ENCODE assay signal across 1 cellular context in genomic region chr5:102865510-102866314, GRCh38.
TF ChIP-seq lines count a peak whose summit lies in the region.

No MANE protein-coding gene starts in this region.

TF ChIP-seq in HEK293, 187 proteins besides CTCF, POLR2A, EP300 and RAD21 (continued from another document and continues in another):
- TF ChIP-seq ZBTB11 (tag by site-specific recombination; conservative IDR thresholded peaks at IDR 0.05; ENCODE audit: low read depth) = peak; percentile 22; the same call in 1 of the 2 replicates
- no peak for TF ChIP-seq ZNF174 (tag by site-specific recombination; IDR thresholded peaks at IDR 0.05)
- TF ChIP-seq ZNF121 (tag by site-specific recombination; IDR thresholded peaks at IDR 0.05) = 0 out of 2 replicates have a peak, but pooled peaks have one; percentile 18
- TF ChIP-seq GFI1B (tag by site-specific recombination; IDR thresholded peaks at IDR 0.05) = peak; percentile 70; the same call in 1 of the 2 replicates
- no peak for TF ChIP-seq IKZF3 (tag by site-specific recombination; IDR thresholded peaks at IDR 0.05)
- peak; percentile 58 for TF ChIP-seq ZIC2 (tag by site-specific recombination; IDR thresholded peaks at IDR 0.05)
- TF ChIP-seq, protein P1, sequence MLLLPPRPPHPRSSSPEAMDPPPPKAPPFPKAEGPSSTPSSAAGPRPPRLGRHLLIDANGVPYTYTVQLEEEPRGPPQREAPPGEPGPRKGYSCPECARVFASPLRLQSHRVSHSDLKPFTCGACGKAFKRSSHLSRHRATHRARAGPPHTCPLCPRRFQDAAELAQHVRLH (tag by site-specific recombination; IDR thresholded peaks at IDR 0.05) = no peak
- no peak for TF ChIP-seq ZNF645 (tag by site-specific recombination; IDR thresholded peaks at IDR 0.05)
- TF ChIP-seq ZNF398 (tag by site-specific recombination; IDR thresholded peaks at IDR 0.05) = peak; percentile 51
- no peak for TF ChIP-seq ZNF391 (tag by site-specific recombination; IDR thresholded peaks at IDR 0.05; ENCODE audit: borderline replicate concordance, low read depth)
- 0 out of 2 replicates have a peak, but pooled peaks have one; percentile 56 for TF ChIP-seq ZNF2 (tag by site-specific recombination; IDR thresholded peaks at IDR 0.05)
- no peak for TF ChIP-seq ZNF664 (tag by site-specific recombination; IDR thresholded peaks at IDR 0.05)
- TF ChIP-seq ZNF791 (tag by site-specific recombination; IDR thresholded peaks at IDR 0.05) = no peak
- no peak for TF ChIP-seq HOXC10 (CRISPR knock-in tag; IDR thresholded peaks at IDR 0.05)
- no peak for TF ChIP-seq ZNF148 (tag by site-specific recombination; IDR thresholded peaks at IDR 0.05; ENCODE audit: borderline replicate concordance)
- TF ChIP-seq KLF8 (tag by site-specific recombination; IDR thresholded peaks at IDR 0.05) = no peak
- peak; percentile 72; the same call in 1 of the 2 replicates for TF ChIP-seq SP7 (tag by site-specific recombination; IDR thresholded peaks at IDR 0.05)
- peak; percentile 81 for TF ChIP-seq PRDM1 (tag by site-specific recombination; IDR thresholded peaks at IDR 0.05)
- TF ChIP-seq SCRT1 (tag by site-specific recombination; IDR thresholded peaks at IDR 0.05; ENCODE audit: borderline replicate concordance) = no peak
- TF ChIP-seq ZNF449 (tag by site-specific recombination; IDR thresholded peaks at IDR 0.05) = peak; percentile 100
- no peak for TF ChIP-seq ZBTB7A (tag by site-specific recombination; IDR thresholded peaks at IDR 0.05; ENCODE audit: low read depth)
- TF ChIP-seq ZNF660 (tag by site-specific recombination; IDR thresholded peaks at IDR 0.05) = peak; percentile 90
- TF ChIP-seq, protein P2, sequence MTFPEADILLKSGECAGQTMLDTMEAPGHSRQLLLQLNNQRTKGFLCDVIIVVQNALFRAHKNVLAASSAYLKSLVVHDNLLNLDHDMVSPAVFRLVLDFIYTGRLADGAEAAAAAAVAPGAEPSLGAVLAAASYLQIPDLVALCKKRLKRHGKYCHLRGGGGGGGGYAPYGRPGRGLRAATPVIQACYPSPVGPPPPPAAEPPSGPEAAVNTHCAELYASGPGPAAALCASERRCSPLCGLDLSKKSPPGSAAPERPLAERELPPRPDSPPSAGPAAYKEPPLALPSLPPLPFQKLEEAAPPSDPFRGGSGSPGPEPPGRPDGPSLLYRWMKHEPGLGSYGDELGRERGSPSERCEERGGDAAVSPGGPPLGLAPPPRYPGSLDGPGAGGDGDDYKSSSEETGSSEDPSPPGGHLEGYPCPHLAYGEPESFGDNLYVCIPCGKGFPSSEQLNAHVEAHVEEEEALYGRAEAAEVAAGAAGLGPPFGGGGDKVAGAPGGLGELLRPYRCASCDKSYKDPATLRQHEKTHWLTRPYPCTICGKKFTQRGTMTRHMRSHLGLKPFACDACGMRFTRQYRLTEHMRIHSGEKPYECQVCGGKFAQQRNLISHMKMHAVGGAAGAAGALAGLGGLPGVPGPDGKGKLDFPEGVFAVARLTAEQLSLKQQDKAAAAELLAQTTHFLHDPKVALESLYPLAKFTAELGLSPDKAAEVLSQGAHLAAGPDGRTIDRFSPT (tag by site-specific recombination; IDR thresholded peaks at IDR 0.05) = peak; percentile 69; the same call in 1 of the 2 replicates
- TF ChIP-seq ZNF175 (tag by site-specific recombination; IDR thresholded peaks at IDR 0.05) = no peak
- TF ChIP-seq OSR2 (tag by site-specific recombination; IDR thresholded peaks at IDR 0.05) = peak; percentile 42; the same call in 1 of the 2 replicates
- peak; percentile 66 for TF ChIP-seq ZBTB48 (tag by site-specific recombination; IDR thresholded peaks at IDR 0.05)
- TF ChIP-seq ZBTB8A (tag by site-specific recombination; IDR thresholded peaks at IDR 0.05) = peak; percentile 42; the same call in 1 of the 2 replicates
- no peak for TF ChIP-seq ZNF274 (IDR thresholded peaks at IDR 0.05; ENCODE audit: low read length)
- no peak for TF ChIP-seq ZNF274 (tag by site-specific recombination; IDR thresholded peaks at IDR 0.05; ENCODE audit: borderline replicate concordance)
- TF ChIP-seq ZNF404 (tag by site-specific recombination; IDR thresholded peaks at IDR 0.05) = no peak
- no peak for TF ChIP-seq ZNF48 (tag by site-specific recombination; IDR thresholded peaks at IDR 0.05)
- TF ChIP-seq ZNF548 (tag by site-specific recombination; IDR thresholded peaks at IDR 0.05) = no peak
- no peak for TF ChIP-seq ZNF211 (tag by site-specific recombination; IDR thresholded peaks at IDR 0.05; ENCODE audit: low read depth)
- TF ChIP-seq ZNF138 (tag by site-specific recombination; IDR thresholded peaks at IDR 0.05; ENCODE audit: borderline replicate concordance) = no peak
- TF ChIP-seq ZNF426 (tag by site-specific recombination; IDR thresholded peaks at IDR 0.05) = no peak
- no peak for TF ChIP-seq ZNF654 (tag by site-specific recombination; IDR thresholded peaks at IDR 0.05; ENCODE audit: low read depth)
- peak; percentile 85 for TF ChIP-seq ZNF600 (tag by site-specific recombination; IDR thresholded peaks at IDR 0.05)
- TF ChIP-seq, protein P3, sequence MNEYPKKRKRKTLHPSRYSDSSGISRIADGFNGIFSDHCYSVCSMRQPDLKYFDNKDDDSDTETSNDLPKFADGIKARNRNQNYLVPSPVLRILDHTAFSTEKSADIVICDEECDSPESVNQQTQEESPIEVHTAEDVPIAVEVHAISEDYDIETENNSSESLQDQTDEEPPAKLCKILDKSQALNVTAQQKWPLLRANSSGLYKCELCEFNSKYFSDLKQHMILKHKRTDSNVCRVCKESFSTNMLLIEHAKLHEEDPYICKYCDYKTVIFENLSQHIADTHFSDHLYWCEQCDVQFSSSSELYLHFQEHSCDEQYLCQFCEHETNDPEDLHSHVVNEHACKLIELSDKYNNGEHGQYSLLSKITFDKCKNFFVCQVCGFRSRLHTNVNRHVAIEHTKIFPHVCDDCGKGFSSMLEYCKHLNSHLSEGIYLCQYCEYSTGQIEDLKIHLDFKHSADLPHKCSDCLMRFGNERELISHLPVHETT (tag by site-specific recombination; IDR thresholded peaks at IDR 0.05) = 0 out of 2 replicates have a peak, but pooled peaks have one; percentile 19
- no peak for TF ChIP-seq ZBTB17 (tag by site-specific recombination; IDR thresholded peaks at IDR 0.05)
- peak; percentile 60; the same call in 1 of the 2 replicates for TF ChIP-seq FEZF1 (tag by site-specific recombination; IDR thresholded peaks at IDR 0.05)
- no peak for TF ChIP-seq ZNF433 (tag by site-specific recombination; IDR thresholded peaks at IDR 0.05; ENCODE audit: low read depth)
- TF ChIP-seq ZNF514 (tag by site-specific recombination; IDR thresholded peaks at IDR 0.05) = no peak
- no peak for TF ChIP-seq ZNF302 (tag by site-specific recombination; IDR thresholded peaks at IDR 0.05; ENCODE audit: low read depth)
- no peak for TF ChIP-seq ZNF16 (tag by site-specific recombination; IDR thresholded peaks at IDR 0.05; ENCODE audit: low read depth)
- TF ChIP-seq ZNF24 (tag by site-specific recombination; IDR thresholded peaks at IDR 0.05) = no peak
- TF ChIP-seq ZSCAN30 (tag by site-specific recombination; IDR thresholded peaks at IDR 0.05) = peak; percentile 76; the same call in 1 of the 2 replicates
- no peak for TF ChIP-seq ZNF792 (tag by site-specific recombination; IDR thresholded peaks at IDR 0.05)
